ENCODE assay signal across 17 cellular contexts in genomic region chr17:63525190-63525946, GRCh38. TPM values are rescaled to one million over a fixed set of nuclear protein-coding genes. Genes with fewer than 3 reads are reported as not detected.
"Had no signal": no experiment of that assay in that cellular context is flagged by ENCODE, and none has a peak within 500 bp of the region (broad histone marks: within the 10 kb centered on the region; RNA-seq: fewer than 3 reads in every experiment).

No MANE protein-coding gene starts in this region.

- H3K4me1 ChIP-seq: foreskin keratinocyte, pancreas, testis had no signal

- H3K4me2 ChIP-seq: hepatocyte had no signal

- H3K9me3 ChIP-seq: body of pancreas, pancreas, testis, upper lobe of left lung had no signal

- H3K36me3 ChIP-seq: pancreas, upper lobe of left lung had no signal

- H3K27me3 ChIP-seq: body of pancreas, pancreas, testis, upper lobe of left lung had no signal

- H3K27ac ChIP-seq: body of pancreas, epithelial cell of prostate, foreskin keratinocyte, hepatocyte, pancreas, testis, upper lobe of left lung had no signal

- H3K4me3 ChIP-seq: body of pancreas, hepatocyte, pancreas, testis, upper lobe of left lung had no signal

- H3K79me2 ChIP-seq: hepatocyte had no signal

- H2AFZ ChIP-seq: hepatocyte had no signal

- DNase-seq: activated CD4-positive, alpha-beta memory T cell treated with anti-CD3 and anti-CD28 coated beads for 36 hours; activated CD4-positive, alpha-beta T cell treated with anti-CD3 and anti-CD28 coated beads for 4 hours; activated naive CD4-positive, alpha-beta T cell; activated naive CD8-positive, alpha-beta T cell treated with anti-CD3 and anti-CD28 coated beads, Interleukin-2, amount 10 ng/mL, durations not matched to agents 7 days and 5 days; body of pancreas; caudate nucleus; foreskin keratinocyte; naive thymus-derived CD8-positive, alpha-beta T cell; pancreas; stimulated activated CD4-positive, alpha-beta T cell treated with anti-CD3 and anti-CD28 coated beads, Interleukin-4, amount 100 ng/mL, for 24 hours; testis; upper lobe of left lung had no signal

RNA-seq across cellular contexts. Expression of gene KCNH6, which starts 2.2 kb away (rescaled TPM):
- total RNA-seq: activated CD4-positive, alpha-beta memory T cell treated with anti-CD3 and anti-CD28 coated beads for 36 hours; activated naive CD8-positive, alpha-beta T cell treated with anti-CD3 and anti-CD28 coated beads, Interleukin-2, amount 10 ng/mL, durations not matched to agents 7 days and 5 days; dermis microvascular lymphatic vessel endothelial cell; foreskin keratinocyte; naive thymus-derived CD8-positive, alpha-beta T cell; sciatic nerve; T-helper 2 cell treated with Interferon-gamma antibody and Interleukin-4, amounts not matched to agents 100 ng/mL and 5 ng/mL, for 36 hours had no signal
